ENCODE assay signal across 17 cellular contexts in genomic region chr3:131223373-131224289, GRCh38.
DNase-seq lines count a peak whose midpoint lies in the region; ATAC-seq and TF ChIP-seq lines count a peak whose summit lies in the region.
"Had no signal": no experiment of that assay in that cellular context is flagged by ENCODE, and none has a peak within 500 bp of the region (broad histone marks: within the 10 kb centered on the region; RNA-seq: fewer than 3 reads in every experiment).

No MANE protein-coding gene starts in this region.

- H3K4me3 ChIP-seq in NB4 (ENCODE audit: low read depth, low read length) = no peak overlapping the region
- H3K4me3 ChIP-seq in breast epithelium = no peak overlapping the region
- H3K4me3 ChIP-seq: HAP-1, Peyer's patch had no signal

- peak overlapping the region; percentile 78 for H3K27ac Mint-ChIP-seq in nephron progenitor cell
- H3K27ac Mint-ChIP-seq: CD4-positive, alpha-beta T cell had no signal

- H3K4me1 Mint-ChIP-seq in nephron progenitor cell = no peaks in the 10 kb centered on the region

- H3K9me3 Mint-ChIP-seq in nephron progenitor cell = no peaks in the 10 kb centered on the region
- H3K9me3 Mint-ChIP-seq: CD4-positive, alpha-beta T cell had no signal

- no peak for TF ChIP-seq POLR2A in NB4 (IDR thresholded peaks at IDR 0.05; ENCODE audit: extremely low read depth, insufficient read length)
- no peak for TF ChIP-seq POLR2A in breast epithelium (IDR thresholded peaks at IDR 0.05)

- ATAC-seq in GM18907 (IDR thresholded peaks at IDR 0.05; ENCODE audit: unreplicated experiment) = no peak
- no peak for ATAC-seq in SK-N-SH treated with all-trans-retinoic acid at 6 μM for 48 hours

- intact Hi-C loops in breast epithelium (cut with DNase I; ENCODE audit: low total_unique reads) = no loop called here

- no peaks in the 10 kb centered on the region for H3K36me3 Mint-ChIP-seq in nephron progenitor cell (ENCODE audit: low read depth)

- TF ChIP-seq CTCF in NB4 (IDR thresholded peaks at IDR 0.05; ENCODE audit: low read depth, low read length) (no peak), nephron progenitor cell (IDR thresholded peaks at IDR 0.05) (no peak), breast epithelium (IDR thresholded peaks at IDR 0.05) (no peak)

- DNase-seq in GDM1 (lab: John Stamatoyannopoulos, UW) (peak; percentile 14), NB4 (ENCODE audit: low read depth) (peak; percentile 63), UCSD-AML1 (lab: John Stamatoyannopoulos, UW; ENCODE audit: unreplicated experiment) (peak; percentile 13), nephron progenitor cell (no peak), mesenteric fat pad (ENCODE audit: low spot score) (no peak), breast epithelium (ENCODE audit: low spot score in 2 of 2) (no peak)
- DNase-seq: CD4-positive, alpha-beta T cell; NCI-H1417 treated with DMSO at 0.1 percent for 48 hours; NCI-H2029; NCI-H2171 treated with DMSO at 0.1 percent for 48 hours; NCI-H446 treated with DMSO at 0.1 percent for 48 hours; Peyer's patch; SHP77; T-helper 2 cell had no signal

- no peaks in the 10 kb centered on the region for H3K4me1 ChIP-seq in breast epithelium
- H3K4me1 ChIP-seq: HAP-1, Peyer's patch had no signal

- H3K36me3 ChIP-seq in breast epithelium = no peaks in the 10 kb centered on the region
- H3K36me3 ChIP-seq: HAP-1, Peyer's patch had no signal

- H3K9me3 ChIP-seq in breast epithelium = no peaks in the 10 kb centered on the region
- H3K9me3 ChIP-seq: HAP-1, Peyer's patch had no signal

- no peak overlapping the region for H3K4me3 Mint-ChIP-seq in nephron progenitor cell
- H3K4me3 Mint-ChIP-seq: CD4-positive, alpha-beta T cell had no signal

- no peaks in the 10 kb centered on the region for H3K27me3 ChIP-seq in breast epithelium
- H3K27me3 ChIP-seq: Peyer's patch had no signal

- H3K27ac ChIP-seq in breast epithelium = no peak overlapping the region
- H3K27ac ChIP-seq: Peyer's patch had no signal

- no peaks in the 10 kb centered on the region for H3K27me3 Mint-ChIP-seq in nephron progenitor cell (ENCODE audit: low read depth, poor library complexity)
- H3K27me3 Mint-ChIP-seq: CD4-positive, alpha-beta T cell had no signal

TF ChIP-seq in SK-N-SH treated with all-trans-retinoic acid at 6 μM for 48 hours, 23 proteins besides CTCF, POLR2A, EP300 and RAD21:
- no peak for TF ChIP-seq TSHZ2 (CRISPR knock-in tag; IDR thresholded peaks at IDR 0.05)
- TF ChIP-seq ARNTL (CRISPR knock-in tag; IDR thresholded peaks at IDR 0.05; ENCODE audit: borderline replicate concordance, low read depth) = no peak
- no peak for TF ChIP-seq CSDC2 (CRISPR knock-in tag; IDR thresholded peaks at IDR 0.05)
- TF ChIP-seq ISL1 (CRISPR knock-in tag; IDR thresholded peaks at IDR 0.05) = no peak
- TF ChIP-seq PPARA (CRISPR knock-in tag; IDR thresholded peaks at IDR 0.05; ENCODE audit: borderline replicate concordance) = no peak
- no peak for TF ChIP-seq GLIS3 (CRISPR knock-in tag; IDR thresholded peaks at IDR 0.05)

Comparison
In these comparisons a context has a peak if more than half of its experiments do, and no peak if none do; other contexts are left out.
1. DNase-seq: peak in GDM1 (single experiment), NB4 (single experiment) and UCSD-AML1 (single experiment); none in nephron progenitor cell (single experiment), mesenteric fat pad (single experiment) and breast epithelium (0 of 2).